ENCODE assay signal across 8 cellular contexts in the genomic region with DNA sequence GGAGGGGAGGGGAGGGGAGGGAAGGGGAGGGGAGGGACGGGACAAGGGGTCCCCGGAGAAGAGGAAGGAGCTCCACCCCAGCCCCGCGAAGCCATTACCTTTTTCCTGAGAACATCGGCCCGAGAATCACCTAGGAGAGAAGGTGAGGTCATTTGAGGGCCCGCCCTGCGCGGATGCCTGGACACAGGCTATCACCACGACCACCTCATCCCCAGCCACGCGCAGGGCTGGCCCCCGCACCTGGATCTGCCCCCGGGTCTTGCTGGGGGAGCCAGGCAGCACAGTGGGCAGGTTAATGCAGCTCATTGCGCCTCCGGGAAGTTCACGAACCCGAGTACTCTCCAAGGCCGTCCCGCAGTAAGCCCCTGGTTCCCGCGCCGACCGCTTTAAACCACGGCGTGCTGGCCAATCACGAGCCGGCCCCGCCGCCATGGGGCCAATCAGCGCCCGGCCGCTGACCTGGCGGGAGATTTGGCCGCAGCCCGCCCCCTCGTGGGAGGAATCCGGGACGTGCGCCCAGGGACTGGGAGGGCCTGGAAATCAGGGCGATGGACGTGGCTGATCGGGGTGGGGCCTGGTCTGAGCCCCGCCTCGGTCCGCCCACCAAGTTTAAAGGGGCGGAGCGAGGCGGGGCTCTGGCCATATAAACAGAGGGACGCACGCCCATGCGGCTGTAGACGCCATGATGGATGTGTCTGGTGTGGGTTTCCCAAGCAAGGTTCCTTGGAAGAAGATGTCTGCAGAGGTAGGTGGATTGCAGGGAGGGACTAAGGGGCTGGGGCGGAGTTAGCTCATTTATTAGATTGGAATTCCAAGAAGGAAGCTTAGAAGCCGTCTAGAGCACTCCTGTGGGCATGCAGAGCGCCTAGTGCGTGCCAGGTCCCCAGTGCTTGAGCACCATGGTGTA. TPM values are rescaled to one million over a fixed set of nuclear protein-coding genes. Genes with fewer than 3 reads are reported as not detected.
DNase-seq lines count a peak whose midpoint lies in the region; ATAC-seq and TF ChIP-seq lines count a peak whose summit lies in the region.

A gene with protein sequence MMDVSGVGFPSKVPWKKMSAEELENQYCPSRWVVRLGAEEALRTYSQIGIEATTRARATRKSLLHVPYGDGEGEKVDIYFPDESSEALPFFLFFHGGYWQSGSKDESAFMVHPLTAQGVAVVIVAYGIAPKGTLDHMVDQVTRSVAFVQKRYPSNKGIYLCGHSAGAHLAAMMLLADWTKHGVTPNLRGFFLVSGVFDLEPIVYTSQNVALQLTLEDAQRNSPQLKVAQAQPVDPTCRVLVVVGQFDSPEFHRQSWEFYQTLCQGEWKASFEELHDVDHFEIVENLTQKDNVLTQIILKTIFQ (plus strand): TSS at position 674 of the 907 bp plus-strand sequence. CDS start 9 bp downstream, at position 683.
A gene with protein sequence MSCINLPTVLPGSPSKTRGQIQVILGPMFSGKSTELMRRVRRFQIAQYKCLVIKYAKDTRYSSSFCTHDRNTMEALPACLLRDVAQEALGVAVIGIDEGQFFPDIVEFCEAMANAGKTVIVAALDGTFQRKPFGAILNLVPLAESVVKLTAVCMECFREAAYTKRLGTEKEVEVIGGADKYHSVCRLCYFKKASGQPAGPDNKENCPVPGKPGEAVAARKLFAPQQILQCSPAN (minus strand): TSS at position 364 of the 907 bp plus-strand sequence. CDS start 58 bp downstream, at position 306.

- DNase-seq in GM10266 (ENCODE audit: extremely low spot score) (peak; percentile 98), NCI-H1048 (lab: John Stamatoyannopoulos, UW) (peak; percentile 89), SKM-1 (lab: John Stamatoyannopoulos, UW; ENCODE audit: unreplicated experiment) (peak; percentile 88), head of caudate nucleus (peak; percentile 90 to 98 (median 97)), ovary (peak; percentile 97 to 100 (median 98)), tibial artery (peak; percentile 91 to 97)
- peak; percentile 98 to 99 for DNase-seq in activated naive CD4-positive, alpha-beta T cell treated with anti-CD3 and anti-CD28 coated beads, Interleukin-2, amount 50 U/mL, for 72 hours (ENCODE audit: low spot score in 2 of 2)

- peak within 1 kb of the TSS; percentile 86 to 93 for H3K27ac Mint-ChIP-seq in activated naive CD4-positive, alpha-beta T cell treated with anti-CD3 and anti-CD28 coated beads, Interleukin-2, amount 50 U/mL, for 72 hours

- TF ChIP-seq POLR2A in ovary (IDR thresholded peaks at IDR 0.05): peak; percentile 38

- intact Hi-C loops in head of caudate nucleus (cut with DNase I) (no loop called here), ovary (cut with DNase I) (loop anchor here in 1 of 4 donors (5.0 kb wide), 1 partner anchor 230 kb away; a partner anchor contains a TSS), tibial artery (cut with DNase I; ENCODE audit: low total_unique reads) (no loop called here)

- no peak for TF ChIP-seq EP300 in ovary (IDR thresholded peaks at IDR 0.05)

- H3K4me3 ChIP-seq in ovary (peak within 1 kb of the TSS; percentile 38), tibial artery (peak within 1 kb of the TSS; percentile 43 to 54)

- WGBS in ovary, 3 donors: 4 to 5% (median 4%) methylated on average over 54 to 57 of the region's 57 CpGs

- peaks cover 7% of the 10 kb centered on the region for H3K4me1 ChIP-seq in ovary (ENCODE audit: insufficient read depth)
- peaks cover 0 to 20% (median 12%) of the 10 kb centered on the region in 4 donors for H3K4me1 ChIP-seq in tibial artery

- H3K27me3 ChIP-seq in ovary (no peaks in the 10 kb centered on the region), tibial artery (no peaks in the 10 kb centered on the region)

- peak; percentile 91 for ATAC-seq in HG02571 (IDR thresholded peaks at IDR 0.05; ENCODE audit: unreplicated experiment)
- ATAC-seq in activated naive CD4-positive, alpha-beta T cell treated with anti-CD3 and anti-CD28 coated beads, Interleukin-2, amount 50 U/mL, for 72 hours: peak; percentile 97

- H3K9me3 ChIP-seq in ovary: no peaks in the 10 kb centered on the region
- no peaks in the 10 kb centered on the region for H3K9me3 ChIP-seq in tibial artery

- peaks cover 28 to 44% of the 10 kb centered on the region in 2 donors for H3K36me3 Mint-ChIP-seq in activated naive CD4-positive, alpha-beta T cell treated with anti-CD3 and anti-CD28 coated beads, Interleukin-2, amount 50 U/mL, for 72 hours

- peak; percentile 43 for TF ChIP-seq CTCF in GM10266 (IDR thresholded peaks at IDR 0.05; ENCODE audit: control insufficient read depth, insufficient read depth, low read depth, missing control alignments)
- peak; percentile 94 to 96 (median 96) for TF ChIP-seq CTCF in ovary (IDR thresholded peaks at IDR 0.05)
- TF ChIP-seq CTCF in tibial artery (IDR thresholded peaks at IDR 0.05): peak; percentile 77 to 92

- no peaks in the 10 kb centered on the region for H3K9me3 Mint-ChIP-seq in activated naive CD4-positive, alpha-beta T cell treated with anti-CD3 and anti-CD28 coated beads, Interleukin-2, amount 50 U/mL, for 72 hours

- H3K27ac ChIP-seq in ovary (peak within 1 kb of the TSS; percentile 11 to 40), tibial artery (peak within 1 kb of the TSS; percentile 36 to 53)

- no peaks in the 10 kb centered on the region for H3K36me3 ChIP-seq in ovary
- peaks cover 0 to 17% (median 9%) of the 10 kb centered on the region in 3 donors for H3K36me3 ChIP-seq in tibial artery

RNA-seq across cellular contexts. Expression of the first gene that starts in this region (rescaled TPM):
- total RNA-seq in activated naive CD4-positive, alpha-beta T cell treated with anti-CD3 and anti-CD28 coated beads, Interleukin-2, amount 50 U/mL, for 72 hours: 10 to 100 TPM; 27.1 to 60.6 TPM
- 10 to 100 TPM; 32.4 to 69.5 (median 38.5) TPM for total RNA-seq in ovary
- 10 to 100 TPM; 42.9 to 45.3 TPM for polyA plus RNA-seq in ovary

RNA-seq across cellular contexts. Expression of the second gene that starts in this region (rescaled TPM):
- total RNA-seq in activated naive CD4-positive, alpha-beta T cell treated with anti-CD3 and anti-CD28 coated beads, Interleukin-2, amount 50 U/mL, for 72 hours: 100 to 1,000 TPM; 129 to 234 TPM
- total RNA-seq in ovary: 1 to 10 TPM in 4 of 7 donors, under 1 TPM in 3; 0.35 to 4.9 (median 1.4) TPM
- 1 to 10 TPM in 1 of 2 donors, under 1 TPM in 1; 0.65 to 1.4 TPM for polyA plus RNA-seq in ovary

Comparison
In these comparisons a context has a peak if more than half of its experiments do, and no peak if none do; other contexts are left out.
1. Peak in every context shown above with its lines: DNase-seq, ATAC-seq, H3K4me3 ChIP-seq and H3K27ac ChIP-seq.
2. RNA of the second gene that starts in this region (total RNA-seq): 129 to 234 TPM in activated naive CD4-positive, alpha-beta T cell treated with anti-CD3 and anti-CD28 coated beads, Interleukin-2, amount 50 U/mL, for 72 hours; 0.35 to 4.9 TPM in ovary; every median in the first group is over 10 times any median in the second.
3. CTCF ChIP-seq: peak in every context shown above with its lines; median percentile 96 in ovary; 84 in tibial artery; 43 in GM10266.